17 cellular contexts compared by ENCODE assay signal in genomic region chr3:66404903-66405700, GRCh38.
DNase-seq lines count a peak whose midpoint lies in the region; ATAC-seq and TF ChIP-seq lines count a peak whose summit lies in the region.
"Had no signal": no experiment of that assay in that cellular context is flagged by ENCODE, and none has a peak within 500 bp of the region (broad histone marks: within the 10 kb centered on the region; RNA-seq: fewer than 3 reads in every experiment).

No MANE protein-coding gene starts in this region.

- H4K20me1 ChIP-seq in BLaER1 treated with 17β-estradiol and CSF1 and Interleukin-3, amounts not matched to agents 10 nM and 100 nM: peaks cover 0 to 88% (median 73%) of the 10 kb centered on the region in 11 experiments; a peak in 19 of 22 replicates
- H4K20me1 ChIP-seq in smooth muscle cell (ENCODE audit: low read depth): no peaks in the 10 kb centered on the region

- peak overlapping the region in 10 of 11 experiments; percentile 2 to 79 (median 44); a peak in 15 of 22 replicates for H3K9ac ChIP-seq in BLaER1 treated with 17β-estradiol and CSF1 and Interleukin-3, amounts not matched to agents 10 nM and 100 nM
- no peak overlapping the region for H3K9ac ChIP-seq in smooth muscle cell (ENCODE audit: low read depth)

- H3K79me2 ChIP-seq in smooth muscle cell (ENCODE audit: low read depth): peaks cover 5% of the 10 kb centered on the region

- H3F3A ChIP-seq in smooth muscle cell (ENCODE audit: low read depth): peaks cover 7% of the 10 kb centered on the region

- H3K4me2 ChIP-seq in BLaER1 treated with 17β-estradiol and CSF1 and Interleukin-3, amounts not matched to agents 10 nM and 100 nM: peak overlapping the region; percentile 74 to 97 (median 85)
- H3K4me2 ChIP-seq in smooth muscle cell: peak overlapping the region; percentile 45

- no peaks in the 10 kb centered on the region for H3K9me3 ChIP-seq in BLaER1 treated with 17β-estradiol and CSF1 and Interleukin-3, amounts not matched to agents 10 nM and 100 nM (replicated peaks in 1 of 11)
- H3K9me3 ChIP-seq in gastroesophageal sphincter (no peaks in the 10 kb centered on the region), smooth muscle cell (replicated peaks; ENCODE audit: low read depth) (no peaks in the 10 kb centered on the region)
- no peaks in the 10 kb centered on the region for H3K9me3 ChIP-seq in naive thymus-derived CD4-positive, alpha-beta T cell (ENCODE audit: control insufficient read depth in 2 of 3, low read length in 3 of 3)
- H3K9me3 ChIP-seq: pancreas, upper lobe of left lung had no signal

- H3K27me3 Mint-ChIP-seq in naive thymus-derived CD4-positive, alpha-beta T cell: no peaks in the 10 kb centered on the region
- H3K27me3 Mint-ChIP-seq: activated CD4-positive, alpha-beta T cell treated with anti-CD3 and anti-CD28 coated beads, Interleukin-2, amount 10 ng/mL, durations not matched to agents 7 days and 5 days had no signal

- peak overlapping the region in 8 of 10 experiments; percentile 5 to 58 (median 40); a peak in 12 of 20 replicates for H3K4me3 ChIP-seq in BLaER1 treated with 17β-estradiol and CSF1 and Interleukin-3, amounts not matched to agents 10 nM and 100 nM
- H3K4me3 ChIP-seq in gastroesophageal sphincter (no peak overlapping the region), smooth muscle cell (no peak overlapping the region)
- no peak overlapping the region for H3K4me3 ChIP-seq in naive thymus-derived CD4-positive, alpha-beta T cell (ENCODE audit: low read length)
- H3K4me3 ChIP-seq: pancreas, upper lobe of left lung had no signal

- peak overlapping the region in 6 of 11 experiments; percentile 43 to 78 (median 66); a peak in 12 of 22 replicates for H3K27ac ChIP-seq in BLaER1 treated with 17β-estradiol and CSF1 and Interleukin-3, amounts not matched to agents 10 nM and 100 nM
- H3K27ac ChIP-seq in angular gyrus (ENCODE audit: low read depth, low read length): peak overlapping the region; percentile 23
- H3K27ac ChIP-seq in gastroesophageal sphincter: peak overlapping the region; percentile 62 to 82 (median 79)
- peak overlapping the region; percentile 61 for H3K27ac ChIP-seq in smooth muscle cell (ENCODE audit: low read depth)
- H3K27ac ChIP-seq in naive thymus-derived CD4-positive, alpha-beta T cell (ENCODE audit: low read depth, low read length): no peak overlapping the region
- H3K27ac ChIP-seq: upper lobe of left lung had no signal

- no peak for TF ChIP-seq POLR2A in gastroesophageal sphincter (IDR thresholded peaks at IDR 0.05)

- 85 to 92% methylated on average over 4 to 6 of the region's 32 CpGs for WGBS in gastroesophageal sphincter (ENCODE audit: low coverage in 1 of 2), 2 donors
- WGBS in smooth muscle cell (ENCODE audit: low lambda C conversion rate): 90% methylated on average over 32 of the region's 32 CpGs

- H3K27me3 ChIP-seq in BLaER1 treated with 17β-estradiol and CSF1 and Interleukin-3, amounts not matched to agents 10 nM and 100 nM: peaks cover 0 to 32% (median 0%) of the 10 kb centered on the region in 11 experiments; a peak in 7 of 22 replicates
- H3K27me3 ChIP-seq in gastroesophageal sphincter: no peaks in the 10 kb centered on the region
- no peaks in the 10 kb centered on the region for H3K27me3 ChIP-seq in smooth muscle cell (ENCODE audit: low read depth)
- H3K27me3 ChIP-seq in naive thymus-derived CD4-positive, alpha-beta T cell (ENCODE audit: control insufficient read depth in 2 of 2, insufficient read depth in 2 of 2, low read length in 2 of 2): no peaks in the 10 kb centered on the region
- H3K27me3 ChIP-seq: pancreas, upper lobe of left lung had no signal

- ATAC-seq in gastroesophageal sphincter: no peak
- no peak for ATAC-seq in naive thymus-derived CD4-positive, alpha-beta T cell

- POLR2A ChIA-PET in naive thymus-derived CD4-positive, alpha-beta T cell (lab: Charles Lee): interaction anchor here (1.3 kb wide), 1 partner anchor 11 kb away, joined by 4 read pairs; no protein-coding TSS in a partner anchor

- peaks cover 0 to 5% (median 0%) of the 10 kb centered on the region in 7 donors for H3K4me1 Mint-ChIP-seq in naive thymus-derived CD4-positive, alpha-beta T cell

- intact Hi-C loops in naive thymus-derived CD4-positive, alpha-beta T cell (cut with micrococcal nuclease): loop anchor here in 1 of 2 donors (10.0 kb wide), 1 partner anchor 180 kb away; no protein-coding TSS in a partner anchor

- no peak for TF ChIP-seq EP300 in gastroesophageal sphincter (IDR thresholded peaks at IDR 0.05)

- H3K36me3 Mint-ChIP-seq in naive thymus-derived CD4-positive, alpha-beta T cell: peaks cover 0 to 16% (median 4%) of the 10 kb centered on the region in 5 donors

- H3K9me3 Mint-ChIP-seq in naive thymus-derived CD4-positive, alpha-beta T cell: no peaks in the 10 kb centered on the region
- H3K9me3 Mint-ChIP-seq: activated CD4-positive, alpha-beta T cell treated with anti-CD3 and anti-CD28 coated beads, Interleukin-2, amount 10 ng/mL, durations not matched to agents 7 days and 5 days had no signal

- peaks cover 49 to 100% (median 100%) of the 10 kb centered on the region in 10 experiments for H3K4me1 ChIP-seq in BLaER1 treated with 17β-estradiol and CSF1 and Interleukin-3, amounts not matched to agents 10 nM and 100 nM
- peaks cover 2 to 100% (median 55%) of the 10 kb centered on the region in 3 donors for H3K4me1 ChIP-seq in gastroesophageal sphincter
- peaks cover 32% of the 10 kb centered on the region for H3K4me1 ChIP-seq in smooth muscle cell (ENCODE audit: low read depth)
- no peaks in the 10 kb centered on the region for H3K4me1 ChIP-seq in naive thymus-derived CD4-positive, alpha-beta T cell (ENCODE audit: control insufficient read depth in 2 of 2, insufficient read depth in 2 of 2, low read length in 2 of 2)

- H3K4me3 Mint-ChIP-seq in naive thymus-derived CD4-positive, alpha-beta T cell: no peak overlapping the region
- H3K4me3 Mint-ChIP-seq: activated CD4-positive, alpha-beta T cell treated with anti-CD3 and anti-CD28 coated beads, Interleukin-2, amount 10 ng/mL, durations not matched to agents 7 days and 5 days had no signal

- peak overlapping the region in 1 of 9 donors; percentile 72 for H3K27ac Mint-ChIP-seq in naive thymus-derived CD4-positive, alpha-beta T cell
- H3K27ac Mint-ChIP-seq: activated CD4-positive, alpha-beta T cell treated with anti-CD3 and anti-CD28 coated beads, Interleukin-2, amount 10 ng/mL, durations not matched to agents 7 days and 5 days had no signal

- DNase-seq in smooth muscle cell (lab: John Stamatoyannopoulos, UW; ENCODE audit: unreplicated experiment): no peak
- no peak for DNase-seq in AML-193 (lab: John Stamatoyannopoulos, UW)
- DNase-seq in kidney tubule cell (ENCODE audit: low spot score): no peak
- DNase-seq in HUDEP-2 (lab: John Stamatoyannopoulos, UW; ENCODE audit: unreplicated experiment in 76 of 76): no peak
- DNase-seq in naive thymus-derived CD4-positive, alpha-beta T cell: no peak
- DNase-seq: activated CD4-positive, alpha-beta T cell treated with anti-CD3 and anti-CD28 coated beads, Interleukin-2, amount 10 ng/mL, durations not matched to agents 7 days and 5 days; activated CD8-positive, alpha-beta memory T cell treated with anti-CD3 and anti-CD28 coated beads, Interleukin-2, amount 50 U/mL, for 48 hours; activated naive CD4-positive, alpha-beta T cell treated with Interleukin-2 at 50 U/mL for 16 hours; GOT3; NCI-H226; small intestine; stimulated activated CD8-positive, alpha-beta memory T cell treated with anti-CD3 and anti-CD28 coated beads, Interleukin-4, amount 100 ng/mL, for 48 hours had no signal

- TF ChIP-seq CTCF in gastroesophageal sphincter (IDR thresholded peaks at IDR 0.05) (no peak), smooth muscle cell (IDR thresholded peaks at IDR 0.05; ENCODE audit: borderline replicate concordance, insufficient read depth, poor library complexity, severe bottlenecking) (no peak)

- CTCF ChIA-PET in naive thymus-derived CD4-positive, alpha-beta T cell (lab: Charles Lee): interaction anchor here (0.7 to 4.9 kb wide), 2 partner anchors 95 to 410 kb away, joined by 3 to 39 read pairs; no protein-coding TSS in a partner anchor

- H2AFZ ChIP-seq in smooth muscle cell (ENCODE audit: low read depth): no peak overlapping the region

- H3K36me3 ChIP-seq in BLaER1 treated with 17β-estradiol and CSF1 and Interleukin-3, amounts not matched to agents 10 nM and 100 nM: peaks cover 6 to 88% (median 42%) of the 10 kb centered on the region in 11 experiments; a peak in 17 of 22 replicates
- peaks cover 0 to 72% of the 10 kb centered on the region in 2 donors for H3K36me3 ChIP-seq in gastroesophageal sphincter
- H3K36me3 ChIP-seq in smooth muscle cell (ENCODE audit: low read depth): no peaks in the 10 kb centered on the region
- peaks cover 0 to 60% (median 9%) of the 10 kb centered on the region in 3 experiments for H3K36me3 ChIP-seq in naive thymus-derived CD4-positive, alpha-beta T cell (ENCODE audit: control insufficient read depth in 2 of 3, insufficient read depth in 3 of 3, low read length in 3 of 3)

Comparison
In these comparisons a context has a peak if more than half of its experiments do, and no peak if none do; other contexts are left out.
1. H3K4me3 ChIP-seq: peak in BLaER1 treated with 17β-estradiol and CSF1 and Interleukin-3, amounts not matched to agents 10 nM and 100 nM (8 of 10); none in gastroesophageal sphincter (0 of 2), smooth muscle cell (single experiment) and naive thymus-derived CD4-positive, alpha-beta T cell (single experiment).